11 cellular contexts compared by ENCODE assay signal in genomic region chr13:113880651-113881611, GRCh38. TPM values are rescaled to one million over a fixed set of nuclear protein-coding genes. Genes with fewer than 3 reads are reported as not detected.
DNase-seq lines count a peak whose midpoint lies in the region; ATAC-seq, FAIRE-seq and TF ChIP-seq lines count a peak whose summit lies in the region.
"Had no signal": no experiment of that assay in that cellular context is flagged by ENCODE, and none has a peak within 500 bp of the region (broad histone marks: within the 10 kb centered on the region; RNA-seq: fewer than 3 reads in every experiment).

No MANE protein-coding gene starts in this region.

- no peaks in the 10 kb centered on the region for H3K9me3 ChIP-seq in ascending aorta
- H3K9me3 ChIP-seq in keratinocyte (ENCODE audit: control insufficient read depth, low read depth, low read length), result no peaks in the 10 kb centered on the region
- no peaks in the 10 kb centered on the region for H3K9me3 ChIP-seq in hepatocyte (ENCODE audit: low read depth)

- no peaks in the 10 kb centered on the region for H3K27me3 ChIP-seq in KMS-11 (ENCODE audit: insufficient read depth, low read depth)
- H3K27me3 ChIP-seq in ascending aorta, result no peaks in the 10 kb centered on the region
- no peaks in the 10 kb centered on the region for H3K27me3 ChIP-seq in keratinocyte (ENCODE audit: control insufficient read depth, extremely low read depth, insufficient read depth, low read length)
- H3K27me3 ChIP-seq in hepatocyte, result no peaks in the 10 kb centered on the region
- no peaks in the 10 kb centered on the region for H3K27me3 ChIP-seq in H7 (ENCODE audit: control insufficient read depth, insufficient read depth, low read length)

- H3K27me3 Mint-ChIP-seq in stimulated activated naive B cell treated with anti-CD40 and anti-IgM and Interleukin-4, amounts not matched to agents 10 μg/mL and 1 μg/mL and 100 μg/mL, for 72 hours, result peaks cover 10 to 19% of the 10 kb centered on the region in 2 donors

- H3K27ac ChIP-seq in KMS-11 (peak overlapping the region; percentile 80), ascending aorta (peak overlapping the region; percentile 88), keratinocyte (ENCODE audit: control insufficient read depth, insufficient read depth, low read length) (no peak overlapping the region), hepatocyte (no peak overlapping the region)

- peaks cover 0 to 1% of the 10 kb centered on the region in 2 donors for H3K9me3 Mint-ChIP-seq in stimulated activated naive B cell treated with anti-CD40 and anti-IgM and Interleukin-4, amounts not matched to agents 10 μg/mL and 1 μg/mL and 100 μg/mL, for 72 hours
- H3K9me3 Mint-ChIP-seq: neural crest cell had no signal

- TF ChIP-seq CTCF in KMS-11 (conservative IDR thresholded peaks at IDR 0.05; ENCODE audit: low read depth, low read length) (no peak), ascending aorta (IDR thresholded peaks at IDR 0.05) (no peak), keratinocyte (optimal IDR thresholded peaks at IDR 0.05 in 1 of 3, IDR thresholded peaks at IDR 0.05 in 1 of 3, conservative IDR thresholded peaks at IDR 0.05 in 1 of 3; ENCODE audit: extremely low read depth in 1 of 3, insufficient read depth in 2 of 3, low read length in 3 of 3) (no peak), hepatocyte (IDR thresholded peaks at IDR 0.05; ENCODE audit: poor library complexity) (no peak)

- FAIRE-seq in keratinocyte (lab: Jason Lieb, UNC), result no peak
- FAIRE-seq: colon had no signal

- dilution Hi-C loops in keratinocyte (cut with MboI; ENCODE audit: extremely low pct_ligation_motif_present, low sequenced_read_pairs), result no loop called here

- H3K27ac Mint-ChIP-seq in stimulated activated naive B cell treated with anti-CD40 and anti-IgM and Interleukin-4, amounts not matched to agents 10 μg/mL and 1 μg/mL and 100 μg/mL, for 72 hours, result peak overlapping the region; percentile 47

- H3K9me1 ChIP-seq in keratinocyte (ENCODE audit: control insufficient read depth, extremely low read depth, insufficient read depth, low read length), result no peaks in the 10 kb centered on the region

- WGBS in hepatocyte (ENCODE audit: low lambda C conversion rate, missing lambda C conversion rate), result 93% methylated on average over 17 of the region's 17 CpGs

- no peak overlapping the region for H3K4me3 Mint-ChIP-seq in stimulated activated naive B cell treated with anti-CD40 and anti-IgM and Interleukin-4, amounts not matched to agents 10 μg/mL and 1 μg/mL and 100 μg/mL, for 72 hours
- H3K4me3 Mint-ChIP-seq: neural crest cell had no signal

- peaks cover 7 to 25% of the 10 kb centered on the region in 2 donors for H3K4me1 Mint-ChIP-seq in stimulated activated naive B cell treated with anti-CD40 and anti-IgM and Interleukin-4, amounts not matched to agents 10 μg/mL and 1 μg/mL and 100 μg/mL, for 72 hours

- peaks cover under 1 to 1% of the 10 kb centered on the region in 2 donors for H3K36me3 Mint-ChIP-seq in stimulated activated naive B cell treated with anti-CD40 and anti-IgM and Interleukin-4, amounts not matched to agents 10 μg/mL and 1 μg/mL and 100 μg/mL, for 72 hours

- H3K4me1 ChIP-seq in KMS-11 (ENCODE audit: low read depth, poor library complexity, severe bottlenecking) (peaks cover 42% of the 10 kb centered on the region), ascending aorta (peaks cover 3 to 42% of the 10 kb centered on the region in 2 donors), keratinocyte (ENCODE audit: control insufficient read depth, extremely low read depth, insufficient read depth, low read length) (peaks cover 12% of the 10 kb centered on the region), hepatocyte (ENCODE audit: insufficient read depth) (peaks cover 8% of the 10 kb centered on the region)

- H3K9ac ChIP-seq in KMS-11 (peak overlapping the region; percentile 37; the same call in 1 of the 2 replicates), keratinocyte (ENCODE audit: control insufficient read depth, extremely low read depth, insufficient read depth, low read length) (no peak overlapping the region)

- peak; percentile 70 for ATAC-seq in stimulated activated naive B cell treated with anti-CD40 and anti-IgM and Interleukin-4, amounts not matched to agents 10 μg/mL and 1 μg/mL and 100 μg/mL, for 72 hours (replicated peaks)
- no peak for ATAC-seq in GM19324 (IDR thresholded peaks at IDR 0.05; ENCODE audit: low FRiP score, unreplicated experiment)

- DNase-seq in ascending aorta (ENCODE audit: low spot score in 2 of 2), result no peak
- no peak for DNase-seq in keratinocyte (ENCODE audit: low read depth, low spot score)
- DNase-seq in stimulated activated naive B cell treated with anti-CD40 and anti-IgM and Interleukin-4, amounts not matched to agents 10 μg/mL and 1 μg/mL and 100 μg/mL, for 72 hours, result no peak
- DNase-seq in amniotic stem cell (lab: John Stamatoyannopoulos, UW), result no peak
- no peak for DNase-seq in hepatocyte (ENCODE audit: low spot score)
- no peak for DNase-seq in H7
- DNase-seq: DMS 273 treated with DMSO at 0.1 percent for 48 hours had no signal

- H4K20me1 ChIP-seq in KMS-11 (ENCODE audit: insufficient read depth) (no peaks in the 10 kb centered on the region), keratinocyte (ENCODE audit: control insufficient read depth, extremely low read depth, insufficient read depth, low read length) (no peaks in the 10 kb centered on the region), hepatocyte (ENCODE audit: insufficient read depth, poor library complexity, severe bottlenecking) (no peaks in the 10 kb centered on the region)

- H3K9me2 ChIP-seq in hepatocyte (replicated peaks; ENCODE audit: insufficient read depth), result no peaks in the 10 kb centered on the region

- H2AFZ ChIP-seq in KMS-11 (ENCODE audit: low read depth) (peak overlapping the region; percentile 70), keratinocyte (ENCODE audit: control insufficient read depth, low read length) (peak overlapping the region; percentile 74), hepatocyte (no peak overlapping the region)

- H3K36me3 ChIP-seq in KMS-11 (ENCODE audit: insufficient read depth), result no peaks in the 10 kb centered on the region
- no peaks in the 10 kb centered on the region for H3K36me3 ChIP-seq in ascending aorta
- H3K36me3 ChIP-seq in keratinocyte (ENCODE audit: control insufficient read depth in 2 of 2, extremely low read depth in 1 of 2, insufficient read depth in 2 of 2, low read length in 2 of 2), result no peaks in the 10 kb centered on the region
- no peaks in the 10 kb centered on the region for H3K36me3 ChIP-seq in hepatocyte (replicated peaks; ENCODE audit: insufficient read depth, low read depth)
- H3K36me3 ChIP-seq in H7 (replicated peaks; ENCODE audit: control insufficient read depth, insufficient read depth, low read length), result no peaks in the 10 kb centered on the region

- H3K79me2 ChIP-seq in KMS-11 (ENCODE audit: insufficient read depth, low read depth), result no peaks in the 10 kb centered on the region
- no peaks in the 10 kb centered on the region for H3K79me2 ChIP-seq in keratinocyte (ENCODE audit: control insufficient read depth, insufficient read depth, low read length)
- no peaks in the 10 kb centered on the region for H3K79me2 ChIP-seq in hepatocyte

- H3K4me3 ChIP-seq in KMS-11 (IDR thresholded peaks at IDR 0.05; ENCODE audit: insufficient read depth, low read depth, low read length) (no peak overlapping the region), ascending aorta (no peak overlapping the region), keratinocyte (ENCODE audit: control insufficient read depth in 2 of 3, extremely low read depth in 1 of 3, insufficient read depth in 2 of 3, low read depth in 1 of 3, low read length in 3 of 3) (no peak overlapping the region), hepatocyte (no peak overlapping the region), H7 (ENCODE audit: insufficient read depth, low read depth, low read length) (no peak overlapping the region)

- peak overlapping the region; percentile 88 for H3K4me2 ChIP-seq in KMS-11
- H3K4me2 ChIP-seq in keratinocyte (ENCODE audit: control insufficient read depth, extremely low read depth, insufficient read depth, low read depth, low read length), result peak overlapping the region; percentile 32
- no peak overlapping the region for H3K4me2 ChIP-seq in hepatocyte

- intact Hi-C loops in ascending aorta (cut with DNase I), result loop anchor here (1.0 kb wide), 1 partner anchor 16 kb away; no protein-coding TSS in a partner anchor

RNA-seq across cellular contexts. Expression of gene GAS6, which starts 17.1 kb away (rescaled TPM):
- total RNA-seq in ascending aorta (502 TPM), hepatocyte (62.5 and 70.0 TPM in 2 replicates)
- polyA plus RNA-seq in keratinocyte (163 to 267 TPM (median 166 TPM) in 3 replicates), hepatocyte (146 and 163 TPM in 2 replicates)
- 97.3 TPM for polyA plus RNA-seq in keratinocyte (2011; ENCODE audit: low read depth)
- 121 and 265 TPM in 2 replicates for polyA plus RNA-seq in keratinocyte (2011; cell fraction: cytosol; rRNA removed)
- polyA plus RNA-seq in keratinocyte (2011; cell fraction: nucleus; rRNA removed), result 353 and 513 TPM in 2 replicates
- polyA plus RNA-seq in keratinocyte (2012; ENCODE audit: low replicate concordance), result 57.5 and 273 TPM in 2 replicates
- 77.0 to 179 TPM (median 83.9 TPM) in 3 replicates for polyA minus RNA-seq in keratinocyte
- polyA minus RNA-seq in keratinocyte (2011; cell fraction: cytosol; rRNA and poly(A)+ RNA removed), result 246 TPM
- polyA minus RNA-seq in keratinocyte (2011; cell fraction: nucleus; rRNA and poly(A)+ RNA removed), result 176 and 206 TPM in 2 replicates
- total RNA-seq in H7 (2014; rRNA removed; shearing (Covaris generic)), result 9.1 and 15.1 TPM in 2 replicates

Comparison
In these comparisons a context has a peak if more than half of its experiments do, and no peak if none do; other contexts are left out.
1. H3K27ac ChIP-seq: peak in KMS-11 (single experiment) and ascending aorta (2 of 2); none in keratinocyte (single experiment) and hepatocyte (single experiment).